23 cellular contexts compared by ENCODE assay signal in genomic region chr20:40588891-40589290, GRCh38.
DNase-seq lines count a peak whose midpoint lies in the region; ATAC-seq and TF ChIP-seq lines count a peak whose summit lies in the region.
"Had no signal": no experiment of that assay in that cellular context is flagged by ENCODE, and none has a peak within 500 bp of the region (broad histone marks: within the 10 kb centered on the region; RNA-seq: fewer than 3 reads in every experiment).

No MANE protein-coding gene starts in this region.

- POLR2A ChIA-PET in SK-N-SH (lab: Yijun Ruan, JAX), result no interaction called here

- H3K9me3 ChIP-seq in heart right ventricle (peaks cover 0 to 5% (median 0%) of the 10 kb centered on the region in 11 donors), right atrium auricular region (no peaks in the 10 kb centered on the region), SK-N-SH (no peaks in the 10 kb centered on the region)
- H3K9me3 ChIP-seq: BE2C, BLaER1 had no signal

- H3K27me3 ChIP-seq in heart right ventricle (peaks cover 3 to 28% (median 13%) of the 10 kb centered on the region in 7 donors), right atrium auricular region (no peaks in the 10 kb centered on the region), SK-N-SH (ENCODE audit: insufficient read depth) (no peaks in the 10 kb centered on the region)
- H3K27me3 ChIP-seq: BE2C, BLaER1 had no signal

- 57% methylated on average over 4 of the region's 4 CpGs for WGBS in heart right ventricle, 2 donors
- 20% methylated on average over 4 of the region's 4 CpGs for WGBS in SK-N-SH (ENCODE audit: low lambda C conversion rate)

- no peak for TF ChIP-seq CTCF in heart right ventricle (IDR thresholded peaks at IDR 0.05)
- TF ChIP-seq CTCF in right atrium auricular region (IDR thresholded peaks at IDR 0.05), result no peak
- no peak for TF ChIP-seq CTCF in SK-N-SH (IDR thresholded peaks at IDR 0.05)

- no peak overlapping the region for H3K9ac ChIP-seq in SK-N-SH
- H3K9ac ChIP-seq: BLaER1 had no signal

- no peak overlapping the region for H2AFZ ChIP-seq in SK-N-SH (ENCODE audit: low read depth)

- TF ChIP-seq EP300 in SK-N-SH (IDR thresholded peaks at IDR 0.05; ENCODE audit: borderline replicate concordance in 1 of 2, low read depth in 1 of 2, low read length in 1 of 2), result no peak

- H3F3A ChIP-seq in SK-N-SH (replicated peaks; ENCODE audit: insufficient read depth), result no peaks in the 10 kb centered on the region

- H3K4me3 ChIP-seq in heart right ventricle (no peak overlapping the region), right atrium auricular region (no peak overlapping the region), SK-N-SH (ENCODE audit: low read depth in 2 of 2, low read length in 1 of 2) (no peak overlapping the region)
- H3K4me3 ChIP-seq: BLaER1, GM12878 had no signal

- no peak for TF ChIP-seq RAD21 in SK-N-SH (IDR thresholded peaks at IDR 0.05; ENCODE audit: low read length)

- H3K79me2 ChIP-seq in SK-N-SH (ENCODE audit: insufficient read depth), result no peaks in the 10 kb centered on the region

- no peak overlapping the region for H3K27ac ChIP-seq in heart right ventricle
- no peak overlapping the region for H3K27ac ChIP-seq in right atrium auricular region
- H3K27ac ChIP-seq in SK-N-SH (ENCODE audit: low read depth in 2 of 2, low read length in 1 of 2), result no peak overlapping the region
- H3K27ac ChIP-seq: BLaER1 had no signal

- no peak for DNase-seq in Right ventricle myocardium inferior (ENCODE audit: missing footprints)
- no peak for DNase-seq in heart right ventricle
- no peak for DNase-seq in left ventricle myocardium superior
- DNase-seq in right atrium auricular region (ENCODE audit: low spot score), result no peak
- DNase-seq in ecto neural progenitor cell (ENCODE audit: low spot score), result peak; percentile 2
- no peak for DNase-seq in SK-N-SH
- DNase-seq: 8988T; ACHN; BE2C; C1 segment of cervical spinal cord; CD4-positive, alpha-beta memory T cell; CD4-positive, CD25-positive, alpha-beta regulatory T cell; CD8-positive, alpha-beta memory T cell; COR-L47; DMS 273 treated with DMSO at 0.1 percent for 48 hours; DMS153; DMS53; DMS79; DND-41; EL; GDM1 had no signal

- peak; percentile 64 for ATAC-seq in Right ventricle myocardium inferior
- no peak for ATAC-seq in heart right ventricle
- ATAC-seq in left ventricle myocardium superior, result peak; percentile 42
- ATAC-seq: GM12878 had no signal

- no peaks in the 10 kb centered on the region for H3K36me3 ChIP-seq in heart right ventricle
- H3K36me3 ChIP-seq in right atrium auricular region, result no peaks in the 10 kb centered on the region
- no peaks in the 10 kb centered on the region for H3K36me3 ChIP-seq in SK-N-SH (replicated peaks in 1 of 2; ENCODE audit: control insufficient read depth in 1 of 2, insufficient read depth in 2 of 2, low read length in 1 of 2)
- H3K36me3 ChIP-seq: BE2C, BLaER1 had no signal

- H4K20me1 ChIP-seq in SK-N-SH (ENCODE audit: insufficient read depth), result no peaks in the 10 kb centered on the region
- H4K20me1 ChIP-seq: BLaER1 had no signal

- CTCF ChIA-PET in SK-N-SH (lab: Yijun Ruan, JAX), result no interaction called here

- no peaks in the 10 kb centered on the region for H3K9me2 ChIP-seq in SK-N-SH

- H3K4me2 ChIP-seq in SK-N-SH, result no peak overlapping the region
- H3K4me2 ChIP-seq: BLaER1 had no signal

- intact Hi-C loops in Right ventricle myocardium inferior (cut with DNase I) (no loop called here), heart right ventricle (cut with DNase I) (no loop called here), left ventricle myocardium superior (cut with micrococcal nuclease) (no loop called here)

- H3K4me1 ChIP-seq in heart right ventricle (peaks cover 0 to 9% (median 2%) of the 10 kb centered on the region in 9 donors), right atrium auricular region (peaks cover 0 to 9% of the 10 kb centered on the region in 2 donors), SK-N-SH (ENCODE audit: control insufficient read depth in 1 of 2, insufficient read depth in 2 of 2, low read depth in 1 of 2, low read length in 1 of 2) (no peaks in the 10 kb centered on the region)
- H3K4me1 ChIP-seq: BE2C, BLaER1 had no signal

TF ChIP-seq in SK-N-SH, 30 proteins besides CTCF, POLR2A, EP300 and RAD21:
- TF ChIP-seq RFX5 (IDR thresholded peaks at IDR 0.05; ENCODE audit: low read length) (no peak), FOSL2 (IDR thresholded peaks at IDR 0.05; ENCODE audit: borderline replicate concordance, low read depth) (no peak), MEF2A (IDR thresholded peaks at IDR 0.05; ENCODE audit: borderline replicate concordance, low read depth) (no peak), RXRA (IDR thresholded peaks at IDR 0.05; ENCODE audit: borderline replicate concordance, low read depth) (no peak), GABPA (IDR thresholded peaks at IDR 0.05; ENCODE audit: low read depth) (no peak), CHD2 (IDR thresholded peaks at IDR 0.05; ENCODE audit: low read length, partially characterized antibody) (no peak), NRF1 (IDR thresholded peaks at IDR 0.05; ENCODE audit: low read depth, low read length) (no peak), YY1 (IDR thresholded peaks at IDR 0.05; ENCODE audit: low read depth) (no peak), TAF1 (IDR thresholded peaks at IDR 0.05; ENCODE audit: borderline replicate concordance, low read depth, low read length) (no peak), SIN3A (IDR thresholded peaks at IDR 0.05; ENCODE audit: borderline replicate concordance, low read depth, low read length) (no peak), JUND (IDR thresholded peaks at IDR 0.05) (no peak), MXI1 (IDR thresholded peaks at IDR 0.05; ENCODE audit: low read depth, low read length) (no peak), SMC3 (IDR thresholded peaks at IDR 0.05; ENCODE audit: low read depth, low read length) (no peak), EZH2phosphoT487 (IDR thresholded peaks at IDR 0.05; ENCODE audit: borderline replicate concordance, low read depth) (no peak), USF1 (IDR thresholded peaks at IDR 0.05; ENCODE audit: borderline replicate concordance, low read depth) (no peak)

Comparison
In these comparisons a context has a peak if more than half of its experiments do, and no peak if none do; other contexts are left out.
1. ATAC-seq: peak in Right ventricle myocardium inferior (single experiment) and left ventricle myocardium superior (single experiment); none in heart right ventricle (0 of 8).